26 cellular contexts compared by ENCODE assay signal in genomic region chr7:88635149-88635548, GRCh38.
"Had no signal": no experiment of that assay in that cellular context is flagged by ENCODE, and none has a peak within 500 bp of the region (broad histone marks: within the 10 kb centered on the region; RNA-seq: fewer than 3 reads in every experiment).

No MANE protein-coding gene starts in this region.

- H3K4me1 Mint-ChIP-seq: activated T-helper 17 cell treated with anti-CD3 and anti-CD28 coated beads, Interleukin-2, amount 50 U/mL, for 72 hours; central memory CD8-positive, alpha-beta T cell; naive thymus-derived CD4-positive, alpha-beta T cell had no signal

- H3K9me3 Mint-ChIP-seq: activated T-cell treated with anti-CD3 and anti-CD28 coated beads, Interleukin-2, amount 50 U/mL, for 24 hours; central memory CD8-positive, alpha-beta T cell had no signal

- ATAC-seq: activated T-helper 17 cell treated with anti-CD3 and anti-CD28 coated beads, Interleukin-2, amount 50 U/mL, for 72 hours; gastroesophageal sphincter; heart left ventricle; left colon; lower lobe of right lung; naive thymus-derived CD4-positive, alpha-beta T cell had no signal

- H3K27me3 Mint-ChIP-seq: activated naive CD8-positive, alpha-beta T cell; activated T-cell treated with anti-CD3 and anti-CD28 coated beads, Interleukin-2, amount 50 U/mL, for 24 hours; activated T-helper 17 cell treated with anti-CD3 and anti-CD28 coated beads, Interleukin-2, amount 50 U/mL, for 72 hours; central memory CD8-positive, alpha-beta T cell; naive thymus-derived CD4-positive, alpha-beta T cell had no signal

- H3K4me3 Mint-ChIP-seq: activated naive CD8-positive, alpha-beta T cell; activated T-cell treated with anti-CD3 and anti-CD28 coated beads, Interleukin-2, amount 50 U/mL, for 24 hours; activated T-helper 17 cell treated with anti-CD3 and anti-CD28 coated beads, Interleukin-2, amount 50 U/mL, for 72 hours; central memory CD8-positive, alpha-beta T cell; naive thymus-derived CD4-positive, alpha-beta T cell had no signal

- H3K36me3 Mint-ChIP-seq: activated naive CD8-positive, alpha-beta T cell; naive thymus-derived CD4-positive, alpha-beta T cell had no signal

- H3K36me3 ChIP-seq: adrenal gland, colonic mucosa, esophagus squamous epithelium, gastroesophageal sphincter, heart left ventricle, lower lobe of right lung, neutrophil, ovary, prostate gland, uterus had no signal

- H3K27me3 ChIP-seq: adrenal gland, breast epithelium, colonic mucosa, dorsolateral prefrontal cortex, esophagus squamous epithelium, gastroesophageal sphincter, heart left ventricle, neutrophil, ovary, testis, uterus had no signal

- H3K9me3 ChIP-seq: adrenal gland, breast epithelium, colonic mucosa, esophagus squamous epithelium, gastroesophageal sphincter, heart left ventricle, lower lobe of right lung, neutrophil, ovary, prostate gland, testis, uterus had no signal

- H3K27ac Mint-ChIP-seq: activated naive CD8-positive, alpha-beta T cell; activated T-cell treated with anti-CD3 and anti-CD28 coated beads, Interleukin-2, amount 50 U/mL, for 24 hours; activated T-helper 17 cell treated with anti-CD3 and anti-CD28 coated beads, Interleukin-2, amount 50 U/mL, for 72 hours; naive thymus-derived CD4-positive, alpha-beta T cell had no signal

- H3K4me1 ChIP-seq: adrenal gland, breast epithelium, colonic mucosa, esophagus squamous epithelium, gastroesophageal sphincter, heart left ventricle, lower lobe of right lung, prostate gland, testis, uterus had no signal

- H3K4me3 ChIP-seq: adrenal gland, breast epithelium, colonic mucosa, dorsolateral prefrontal cortex, esophagus squamous epithelium, gastroesophageal sphincter, heart left ventricle, lower lobe of right lung, ovary, prostate gland, testis, uterus had no signal

- DNase-seq: activated CD4-positive, alpha-beta T cell treated with anti-CD3 and anti-CD28 coated beads, Interleukin-2, amount 50 U/mL, for 4 hours; activated CD8-positive, alpha-beta memory T cell treated with anti-CD3 and anti-CD28 coated beads for 24 hours; activated CD8-positive, alpha-beta memory T cell treated with anti-CD3 and anti-CD28 coated beads, Interleukin-2, amount 50 U/mL, for 4 hours; activated T-cell treated with anti-CD3 and anti-CD28 coated beads, Interleukin-2, amount 50 U/mL, for 24 hours; adrenal gland; colonic mucosa; dorsolateral prefrontal cortex; esophagus squamous epithelium; heart left ventricle; left colon; lower lobe of right lung; naive thymus-derived CD4-positive, alpha-beta T cell; ovary; stimulated activated CD4-positive, alpha-beta T cell treated with anti-CD3 and anti-CD28 coated beads, Interleukin-4, amount 100 ng/mL, for 1 hour; stimulated activated naive CD4-positive, alpha-beta T cell; T-helper 1 cell; testis; trophoblast cell; uterus had no signal

- H3K27ac ChIP-seq: adrenal gland, breast epithelium, colonic mucosa, dorsolateral prefrontal cortex, esophagus squamous epithelium, gastroesophageal sphincter, heart left ventricle, lower lobe of right lung, neutrophil, ovary, prostate gland, testis, uterus had no signal
